ENCODE assay signal across 8 cellular contexts in genomic region chr10:80462986-80463741, GRCh38. TPM values are rescaled to one million over a fixed set of nuclear protein-coding genes. Genes with fewer than 3 reads are reported as not detected.
DNase-seq lines count a peak whose midpoint lies in the region; ATAC-seq and TF ChIP-seq lines count a peak whose summit lies in the region.

No MANE protein-coding gene starts in this region.

- H3K27me3 ChIP-seq in ectodermal cell (ENCODE audit: control insufficient read depth, insufficient read depth, low read length, poor library complexity, severe bottlenecking): no peaks in the 10 kb centered on the region
- no peaks in the 10 kb centered on the region for H3K27me3 ChIP-seq in trophoblast cell (ENCODE audit: insufficient read depth, low read length)

- H2BK12ac ChIP-seq in trophoblast cell (ENCODE audit: low read length): no peak overlapping the region

- H3K23ac ChIP-seq in trophoblast cell (ENCODE audit: low read length): no peak overlapping the region

- no peak overlapping the region for H4K12ac ChIP-seq in trophoblast cell (ENCODE audit: low read depth, low read length)

- no peak overlapping the region for H3K9ac ChIP-seq in trophoblast cell (ENCODE audit: low read length)

- no peak overlapping the region for H2BK120ac ChIP-seq in trophoblast cell (ENCODE audit: insufficient read depth, low read length, poor library complexity)

- no peak overlapping the region for H4K91ac ChIP-seq in trophoblast cell (ENCODE audit: low read depth, low read length)

- no peak overlapping the region for H3K14ac ChIP-seq in trophoblast cell (ENCODE audit: low read length)

- H3K4me1 ChIP-seq in ectodermal cell (ENCODE audit: control insufficient read depth, insufficient read depth, low read length) (peaks cover 95% of the 10 kb centered on the region), trophoblast cell (ENCODE audit: control insufficient read depth in 1 of 2, insufficient read depth in 2 of 2, low read length in 2 of 2) (peaks cover 60 to 81% of the 10 kb centered on the region in 2 experiments)

- H4K8ac ChIP-seq in trophoblast cell (ENCODE audit: low read depth, low read length): no peak overlapping the region

- peak; percentile 26 for ATAC-seq in GM21367 (IDR thresholded peaks at IDR 0.05; ENCODE audit: unreplicated experiment)
- ATAC-seq in HG02973 (IDR thresholded peaks at IDR 0.05; ENCODE audit: unreplicated experiment): no peak

- H3K9me3 ChIP-seq in ectodermal cell (ENCODE audit: control insufficient read depth, low read length): no peaks in the 10 kb centered on the region
- H3K9me3 ChIP-seq in trophoblast cell (ENCODE audit: insufficient read depth, low read depth, low read length): no peaks in the 10 kb centered on the region

- H3K79me1 ChIP-seq in trophoblast cell (ENCODE audit: low read length): peaks cover 42% of the 10 kb centered on the region

- H3K4me2 ChIP-seq in trophoblast cell (ENCODE audit: low read length): no peak overlapping the region

- no peak overlapping the region for H3K18ac ChIP-seq in trophoblast cell (ENCODE audit: low read length)

- H2BK5ac ChIP-seq in trophoblast cell (ENCODE audit: low read depth, low read length, poor library complexity): no peak overlapping the region

- no peak for TF ChIP-seq POLR2A in erythroblast (IDR thresholded peaks at IDR 0.05; ENCODE audit: low read length)

- peak overlapping the region; percentile 57 for H3K27ac ChIP-seq in ectodermal cell (ENCODE audit: insufficient read depth, low read depth, low read length, poor library complexity, severe bottlenecking)
- H3K27ac ChIP-seq in trophoblast cell (ENCODE audit: low read depth, low read length): peak overlapping the region; percentile 36

- WGBS in ectodermal cell, 2 experiments: 56 to 70% methylated on average over 3 to 5 of the region's 5 CpGs
- no CpG with 5 or more reads among the region's 5 CpGs for WGBS in trophoblast cell (ENCODE audit: extremely low coverage, insufficient coverage, insufficient read length)

- H3K4me3 ChIP-seq in ectodermal cell (ENCODE audit: insufficient read depth, low read depth, low read length): no peak overlapping the region
- no peak overlapping the region for H3K4me3 ChIP-seq in trophoblast cell (ENCODE audit: low read depth, low read length)

- no peak overlapping the region for H2AK5ac ChIP-seq in trophoblast cell (ENCODE audit: low read length)

- H3K79me2 ChIP-seq in trophoblast cell (ENCODE audit: control insufficient read depth, insufficient read depth, low read length, poor library complexity): peaks cover 52% of the 10 kb centered on the region

- H3K4ac ChIP-seq in trophoblast cell (ENCODE audit: low read depth, low read length): peak overlapping the region; percentile 80

- DNase-seq in COLO829 (ENCODE audit: low spot score) (peak; percentile 38), NCI-H2171 (lab: John Stamatoyannopoulos, UW) (peak; percentile 42), trophoblast cell (no peak), HK-2 (ENCODE audit: unreplicated experiment) (no peak), erythroblast (lab: John Stamatoyannopoulos, UW) (no peak)

- H3K36me3 ChIP-seq in ectodermal cell (ENCODE audit: control insufficient read depth, insufficient read depth, low read length) (no peaks in the 10 kb centered on the region), trophoblast cell (ENCODE audit: control insufficient read depth in 1 of 2, insufficient read depth in 2 of 2, low read length in 2 of 2) (peaks cover 2 to 4% of the 10 kb centered on the region in 2 experiments)

- H2AFZ ChIP-seq in trophoblast cell (ENCODE audit: insufficient read depth, low read length, poor library complexity): no peak overlapping the region

RNA-seq across cellular contexts. Expression of gene TSPAN14, which starts 9.1 kb away (rescaled TPM):
- 109 TPM for polyA plus RNA-seq in ectodermal cell (2013, experiment 1 of 4)
- polyA plus RNA-seq in ectodermal cell (2013, experiment 2 of 4): 121 TPM
- polyA plus RNA-seq in ectodermal cell (2013, experiment 3 of 4): 107 TPM
- 122 TPM for polyA plus RNA-seq in ectodermal cell (2013, experiment 4 of 4)
- 77.2 and 78.0 TPM in 2 replicates for polyA plus RNA-seq in trophoblast cell (2013)

RNA-seq across cellular contexts. Expression of gene PRXL2A, which starts 54.8 kb away (rescaled TPM):
- 122 TPM for polyA plus RNA-seq in ectodermal cell (2013, experiment 1 of 4)
- 123 TPM for polyA plus RNA-seq in ectodermal cell (2013, experiment 2 of 4)
- 82.0 TPM for polyA plus RNA-seq in ectodermal cell (2013, experiment 3 of 4)
- polyA plus RNA-seq in ectodermal cell (2013, experiment 4 of 4): 83.4 TPM
- polyA plus RNA-seq in trophoblast cell (2013): 41.6 and 43.8 TPM in 2 replicates

Comparison
In these comparisons a context has a peak if more than half of its experiments do, and no peak if none do; other contexts are left out.
1. DNase-seq: peak in COLO829 (single experiment) and NCI-H2171 (single experiment); none in trophoblast cell (0 of 2), HK-2 (single experiment) and erythroblast (0 of 2).